ENCODE assay signal across 23 cellular contexts in genomic region chr6:53822355-53823115, GRCh38.
"Had no signal": no experiment of that assay in that cellular context is flagged by ENCODE, and none has a peak within 500 bp of the region (broad histone marks: within the 10 kb centered on the region; RNA-seq: fewer than 3 reads in every experiment).

No MANE protein-coding gene starts in this region.

- H3K9me3 Mint-ChIP-seq: activated B cell treated with CpG ODN at 0.5 μM for 24 hours; activated CD4-positive, alpha-beta memory T cell treated with anti-CD3 and anti-CD28 coated beads for 36 hours; activated T-helper 1 cell treated with anti-CD3 and anti-CD28 coated beads, Interleukin-12 subunit alpha, Interleukin-12 subunit beta, Interleukin-2, Interleukin-4 antibody, amounts not matched to agents 30 ng/mL and 10 ng/mL and 1 ng/mL, durations not matched to agents 14 hours and 24 hours and 36 hours; brain; naive B cell; neural progenitor cell; stimulated activated memory B cell treated with anti-CD40 and anti-IgM and Interleukin-4, amounts not matched to agents 10 μg/mL and 1 μg/mL and 100 μg/mL, for 72 hours had no signal

- FAIRE-seq: colon had no signal

- H3K4me1 ChIP-seq: neural progenitor cell, testis had no signal

- H3K27me3 ChIP-seq: dorsolateral prefrontal cortex, neural progenitor cell, testis had no signal

- H3K4me3 Mint-ChIP-seq: activated B cell treated with CpG ODN at 0.5 μM for 24 hours; activated CD4-positive, alpha-beta memory T cell treated with anti-CD3 and anti-CD28 coated beads for 36 hours; activated naive CD8-positive, alpha-beta T cell; activated T-helper 1 cell treated with anti-CD3 and anti-CD28 coated beads, Interleukin-12 subunit alpha, Interleukin-12 subunit beta, Interleukin-2, Interleukin-4 antibody, amounts not matched to agents 30 ng/mL and 10 ng/mL and 1 ng/mL, durations not matched to agents 14 hours and 24 hours and 36 hours; memory B cell; naive B cell; neural progenitor cell; stimulated activated memory B cell treated with anti-CD40 and anti-IgM and Interleukin-4, amounts not matched to agents 10 μg/mL and 1 μg/mL and 100 μg/mL, for 72 hours; T-cell had no signal

- H3K4me1 Mint-ChIP-seq: neural progenitor cell had no signal

- H3K36me3 ChIP-seq: neural progenitor cell had no signal

- H3K27me3 Mint-ChIP-seq: activated B cell treated with CpG ODN at 0.5 μM for 24 hours; activated CD4-positive, alpha-beta memory T cell treated with anti-CD3 and anti-CD28 coated beads for 36 hours; activated naive CD8-positive, alpha-beta T cell; memory B cell; naive B cell; stimulated activated memory B cell treated with anti-CD40 and anti-IgM and Interleukin-4, amounts not matched to agents 10 μg/mL and 1 μg/mL and 100 μg/mL, for 72 hours; T-cell had no signal

- H3K9ac ChIP-seq: neural progenitor cell had no signal

- H3K4me2 ChIP-seq: neural progenitor cell had no signal

- H3K27ac ChIP-seq: neural progenitor cell, testis had no signal

- H3K36me3 Mint-ChIP-seq: activated CD4-positive, alpha-beta memory T cell treated with anti-CD3 and anti-CD28 coated beads for 36 hours; brain; naive B cell; neural progenitor cell; stimulated activated memory B cell treated with anti-CD40 and anti-IgM and Interleukin-4, amounts not matched to agents 10 μg/mL and 1 μg/mL and 100 μg/mL, for 72 hours had no signal

- H2AFZ ChIP-seq: neural progenitor cell had no signal

- DNase-seq: activated B cell treated with CpG ODN at 0.5 μM for 24 hours; activated CD4-positive, alpha-beta memory T cell treated with anti-CD3 and anti-CD28 coated beads for 36 hours; activated CD4-positive, alpha-beta T cell treated with anti-CD3 and anti-CD28 coated beads for 4 hours; activated T-cell treated with anti-CD3 and anti-CD28 coated beads for 4 hours; amniotic stem cell; central memory CD4-positive, alpha-beta T cell; dorsolateral prefrontal cortex; erythroblast; foreskin melanocyte; glutamatergic neuron; mucosa of descending colon; naive B cell; stimulated activated CD4-positive, alpha-beta T cell treated with anti-CD3 and anti-CD28 coated beads, Interleukin-4, amount 100 ng/mL, for 4 hours; T-cell; testis had no signal

- H3K27ac Mint-ChIP-seq: activated B cell treated with CpG ODN at 0.5 μM for 24 hours; activated CD4-positive, alpha-beta memory T cell treated with anti-CD3 and anti-CD28 coated beads for 36 hours; activated naive CD8-positive, alpha-beta T cell; activated T-helper 1 cell treated with anti-CD3 and anti-CD28 coated beads, Interleukin-12 subunit alpha, Interleukin-12 subunit beta, Interleukin-2, Interleukin-4 antibody, amounts not matched to agents 30 ng/mL and 10 ng/mL and 1 ng/mL, durations not matched to agents 14 hours and 24 hours and 36 hours; memory B cell; neural progenitor cell; stimulated activated memory B cell treated with anti-CD40 and anti-IgM and Interleukin-4, amounts not matched to agents 10 μg/mL and 1 μg/mL and 100 μg/mL, for 72 hours; T-cell had no signal

- ATAC-seq: mucosa of descending colon; sciatic nerve; stimulated activated memory B cell treated with anti-CD40 and anti-IgM and Interleukin-4, amounts not matched to agents 10 μg/mL and 1 μg/mL and 100 μg/mL, for 72 hours; T-cell had no signal

- H3K9me3 ChIP-seq: mucosa of descending colon, testis had no signal

- H3K4me3 ChIP-seq: mucosa of descending colon, neural progenitor cell, testis had no signal
